ENCODE assay signal across 9 cellular contexts in the genomic region with DNA sequence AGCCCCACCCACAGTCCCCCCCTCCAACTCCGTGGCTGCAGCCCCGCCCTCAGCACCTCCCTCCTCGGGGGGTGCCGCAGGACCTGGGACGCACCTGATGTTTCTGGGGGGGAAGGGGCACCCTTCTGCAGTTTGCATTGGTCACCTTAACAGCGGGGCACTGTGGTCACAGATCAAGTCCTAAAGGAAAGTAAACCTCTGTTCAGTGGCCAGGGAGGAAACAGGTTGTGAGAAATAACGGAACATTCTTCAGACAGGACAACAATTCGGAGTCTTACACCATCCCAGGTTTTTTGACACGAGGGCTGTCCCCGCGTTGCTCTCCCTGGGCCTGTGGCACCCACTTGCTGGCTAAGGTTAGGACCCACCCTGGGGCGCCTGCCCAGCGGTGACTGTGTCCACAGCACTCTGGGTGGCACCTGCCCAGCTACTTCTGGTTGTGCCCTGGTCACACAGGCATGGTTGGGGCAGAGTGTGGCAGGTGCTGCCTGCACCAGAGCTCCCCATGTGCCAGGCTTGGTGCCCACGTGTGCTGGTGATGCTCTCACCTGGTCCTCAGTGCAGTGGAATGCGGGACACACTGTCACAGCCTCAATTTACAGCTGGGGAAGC.
A peak's percentile ranks its signal among the peaks of the same experiment; 100 is the strongest.
DNase-seq lines count a peak whose midpoint lies in the region; TF ChIP-seq lines count a peak whose summit lies in the region.
"Had no signal": no experiment of that assay in that cellular context is flagged by ENCODE, and none has a peak within 500 bp of the region (broad histone marks: within the 10 kb centered on the region; RNA-seq: fewer than 3 reads in every experiment).

No MANE protein-coding gene starts in this region.

- no peak for TF ChIP-seq CTCF in suprapubic skin (IDR thresholded peaks at IDR 0.05)

- H3K27ac ChIP-seq in suprapubic skin = no peak overlapping the region
- H3K27ac ChIP-seq: SK-N-MC had no signal

- peak overlapping the region; percentile 35 for H3K4me3 ChIP-seq in suprapubic skin
- H3K4me3 ChIP-seq: SK-N-MC had no signal

- TF ChIP-seq POLR2A in suprapubic skin (IDR thresholded peaks at IDR 0.05) = no peak

- H3K27ac Mint-ChIP-seq in activated naive CD4-positive, alpha-beta T cell treated with anti-CD3 and anti-CD28 coated beads, Interleukin-2, amount 50 U/mL, for 24 hours = no peak overlapping the region
- H3K27ac Mint-ChIP-seq in immature natural killer cell = no peak overlapping the region

- H3K27me3 Mint-ChIP-seq in activated naive CD4-positive, alpha-beta T cell treated with anti-CD3 and anti-CD28 coated beads, Interleukin-2, amount 50 U/mL, for 24 hours = peaks cover 2% of the 10 kb centered on the region
- H3K27me3 Mint-ChIP-seq in immature natural killer cell (ENCODE audit: low read depth in 3 of 3) = peaks cover 3 to 6% (median 6%) of the 10 kb centered on the region in 3 donors

- no peaks in the 10 kb centered on the region for H3K4me1 Mint-ChIP-seq in activated naive CD4-positive, alpha-beta T cell treated with anti-CD3 and anti-CD28 coated beads, Interleukin-2, amount 50 U/mL, for 24 hours
- peaks cover 0 to 7% of the 10 kb centered on the region in 2 donors for H3K4me1 Mint-ChIP-seq in immature natural killer cell

- TF ChIP-seq EP300 in suprapubic skin (IDR thresholded peaks at IDR 0.05) = no peak

- peak overlapping the region; percentile 3 for H3K4me3 Mint-ChIP-seq in activated naive CD4-positive, alpha-beta T cell treated with anti-CD3 and anti-CD28 coated beads, Interleukin-2, amount 50 U/mL, for 24 hours
- H3K4me3 Mint-ChIP-seq in immature natural killer cell = peak overlapping the region in 3 of 5 donors; percentile 21 to 46 (median 41)

- 33% methylated on average over 12 of the region's 15 CpGs for WGBS in suprapubic skin

- DNase-seq in NOMO-1 treated with DMSO at 0.1 percent for 48 hours (lab: John Stamatoyannopoulos, UW; ENCODE audit: unreplicated experiment) = peak; percentile 12
- no peak for DNase-seq in NOMO-1 treated with dmso at 0.1 percent for 144 hours (lab: John Stamatoyannopoulos, UW; ENCODE audit: unreplicated experiment)
- no peak for DNase-seq in immature natural killer cell
- DNase-seq in suprapubic skin (ENCODE audit: low spot score in 2 of 2) = peak; percentile 66 to 75
- no peak for DNase-seq in kidney glomerular epithelial cell (lab: John Stamatoyannopoulos, UW)
- no peak for DNase-seq in NCI-H526 treated with DMSO at 0.1 percent for 48 hours (lab: John Stamatoyannopoulos, UW)
- DNase-seq in AG08396 (ENCODE audit: low spot score) = no peak

- no peaks in the 10 kb centered on the region for H3K36me3 ChIP-seq in suprapubic skin

- H3K9me3 Mint-ChIP-seq in activated naive CD4-positive, alpha-beta T cell treated with anti-CD3 and anti-CD28 coated beads, Interleukin-2, amount 50 U/mL, for 24 hours = no peaks in the 10 kb centered on the region
- H3K9me3 Mint-ChIP-seq in immature natural killer cell = peaks cover 0 to 7% (median 1%) of the 10 kb centered on the region in 6 donors

- peaks cover 2% of the 10 kb centered on the region for H3K36me3 Mint-ChIP-seq in activated naive CD4-positive, alpha-beta T cell treated with anti-CD3 and anti-CD28 coated beads, Interleukin-2, amount 50 U/mL, for 24 hours
- H3K36me3 Mint-ChIP-seq in immature natural killer cell = no peaks in the 10 kb centered on the region

- peaks cover 4% of the 10 kb centered on the region for H3K9me3 ChIP-seq in suprapubic skin

- peaks cover 37% of the 10 kb centered on the region for H3K4me1 ChIP-seq in suprapubic skin

- H3K27me3 ChIP-seq in suprapubic skin = no peaks in the 10 kb centered on the region

Comparison
In these comparisons a context has a peak if more than half of its experiments do, and no peak if none do; other contexts are left out.
1. DNase-seq: peak in NOMO-1 treated with DMSO at 0.1 percent for 48 hours (single experiment) and suprapubic skin (2 of 2); none in NOMO-1 treated with dmso at 0.1 percent for 144 hours (single experiment), immature natural killer cell (0 of 3), kidney glomerular epithelial cell (single experiment), NCI-H526 treated with DMSO at 0.1 percent for 48 hours (single experiment) and AG08396 (single experiment).